ENCODE assay signal across 12 cellular contexts in the genomic region with DNA sequence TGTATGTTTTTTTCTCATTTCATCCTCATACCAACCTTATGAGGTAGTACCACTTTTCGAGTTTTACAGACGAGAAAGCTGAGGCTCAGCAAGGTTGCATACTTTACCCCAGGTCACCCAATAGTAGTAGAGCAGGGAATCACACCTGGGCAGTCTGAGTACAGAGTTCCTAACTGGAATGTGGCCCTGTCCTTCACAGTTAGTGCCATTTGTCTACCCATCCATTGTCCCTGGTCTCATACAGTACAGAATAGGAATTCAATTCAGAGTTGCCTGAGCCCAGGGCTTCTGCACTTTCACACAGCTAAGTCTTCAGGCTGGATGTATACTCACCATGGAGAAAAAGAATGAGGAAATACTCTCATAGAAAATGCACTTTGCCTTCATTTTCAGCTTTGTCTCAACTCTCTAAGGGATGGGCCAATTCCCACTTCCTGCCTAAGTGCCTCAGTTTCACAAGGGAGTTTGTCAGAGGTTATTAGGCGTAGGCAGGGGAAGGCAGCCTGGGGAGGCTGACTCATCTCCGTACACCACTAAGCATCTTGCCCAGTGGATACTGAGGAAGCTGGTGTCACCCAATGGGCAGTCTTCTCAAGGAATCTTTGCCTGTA.
DNase-seq lines count a peak whose midpoint lies in the region; ATAC-seq, FAIRE-seq and TF ChIP-seq lines count a peak whose summit lies in the region.
"Had no signal": no experiment of that assay in that cellular context is flagged by ENCODE, and none has a peak within 500 bp of the region (broad histone marks: within the 10 kb centered on the region; RNA-seq: fewer than 3 reads in every experiment).

No MANE protein-coding gene starts in this region.

- no peak overlapping the region for H3K9ac ChIP-seq in K562 (ENCODE audit: insufficient read depth in 1 of 2, low read depth in 2 of 2, low read length in 2 of 2)

- no peaks in the 10 kb centered on the region for H4K20me1 ChIP-seq in K562 (replicated peaks; ENCODE audit: control insufficient read depth, insufficient read depth, low read length)

- intact Hi-C loops in K562 (cut with micrococcal nuclease) (no loop called here), right lobe of liver (cut with DNase I) (no loop called here)

- H3K9me3 ChIP-seq in K562 (replicated peaks; ENCODE audit: control insufficient read depth, insufficient read depth, low read depth, low read length): no peaks in the 10 kb centered on the region
- H3K9me3 ChIP-seq in right lobe of liver: no peaks in the 10 kb centered on the region

- DNase-seq in AG09319 (ENCODE audit: extremely low read depth, low read depth): peak; percentile 11
- DNase-seq in HT1080 (ENCODE audit: low read depth): peak; percentile 83
- DNase-seq in K562 (ENCODE audit: extremely low read depth in 1 of 4, low spot score in 3 of 4): peak in 1 of 4 experiments; percentile 40
- no peak for DNase-seq in right lobe of liver
- DNase-seq in NCI-H2227 (lab: John Stamatoyannopoulos, UW; ENCODE audit: unreplicated experiment): no peak
- no peak for DNase-seq in UCSD-AML1 (lab: John Stamatoyannopoulos, UW; ENCODE audit: unreplicated experiment)
- DNase-seq in NCI-H446 treated with DMSO at 0.1 percent for 48 hours (lab: John Stamatoyannopoulos, UW): no peak
- no peak for DNase-seq in effector CD8-positive, alpha-beta T cell (lab: John Stamatoyannopoulos, UW)
- DNase-seq: CD8-positive, alpha-beta memory T cell; cerebellar nuclear complex; immature natural killer cell; SHP77 treated with DMSO at 0.1 percent for 48 hours had no signal

- BruUV-seq in K562 (replicated peaks; lab: Mats Ljungman, UMichigan): no TSS peak

- CTCF ChIA-PET in K562 (lab: Yijun Ruan, JAX; ENCODE audit: low intra/inter-chr PET ratio): no interaction called here

- H3K27ac ChIP-seq in K562 (ENCODE audit: extremely low read depth, low read depth, low read length) (no peak overlapping the region), right lobe of liver (no peak overlapping the region)

- no peak for ATAC-seq in K562
- peak; percentile 48 to 66 (median 58) for ATAC-seq in right lobe of liver

- H3K4me2 ChIP-seq in K562 (ENCODE audit: insufficient read depth, low read length): no peak overlapping the region

- no peak for TF ChIP-seq RAD21 in K562 (CRISPR knock-in tag; conservative IDR thresholded peaks at IDR 0.05 in 1 of 2, IDR thresholded peaks at IDR 0.05 in 1 of 2)

- H3K4me1 ChIP-seq in K562 (replicated peaks in 1 of 2; ENCODE audit: control insufficient read depth in 2 of 2, insufficient read depth in 2 of 2, low read length in 2 of 2): peaks cover 6 to 13% of the 10 kb centered on the region in 2 experiments; a peak in 4 of 5 replicates
- peaks cover 0 to 7% (median 0%) of the 10 kb centered on the region in 4 donors for H3K4me1 ChIP-seq in right lobe of liver

- TF ChIP-seq POLR2A in K562 (conservative IDR thresholded peaks at IDR 0.05): no peak
- no peak for TF ChIP-seq POLR2A in right lobe of liver (IDR thresholded peaks at IDR 0.05)

- H3K9me1 ChIP-seq in K562 (ENCODE audit: control insufficient read depth, insufficient read depth, low read length): no peaks in the 10 kb centered on the region

- WGBS in K562 (ENCODE audit: insufficient coverage, low coverage, missing lambda C conversion rate): 58% methylated on average over 4 of the region's 4 CpGs
- 64% methylated on average over 2 of the region's 4 CpGs for WGBS in right lobe of liver (ENCODE audit: insufficient coverage, low coverage, low lambda C conversion rate, missing lambda C conversion rate)

- peak; percentile 58 for FAIRE-seq in K562 (lab: Jason Lieb, UNC)

- H3K27me3 ChIP-seq in K562 (ENCODE audit: control insufficient read depth in 2 of 2, insufficient read depth in 2 of 2, low read length in 2 of 2): no peaks in the 10 kb centered on the region
- H3K27me3 ChIP-seq in right lobe of liver: no peaks in the 10 kb centered on the region

- no peak overlapping the region; the same call in 1 of the 2 replicates for H2AFZ ChIP-seq in K562 (ENCODE audit: low read depth, low read length)

- POLR2A ChIA-PET in K562 (lab: Yijun Ruan, JAX): interaction anchor here (1.2 to 2.2 kb wide), 2 partner anchors 13 to 103 kb away, joined by 5 to 9 read pairs; a partner anchor contains a TSS

- H3K36me3 ChIP-seq in K562 (ENCODE audit: control insufficient read depth, insufficient read depth, low read length) (no peaks in the 10 kb centered on the region), right lobe of liver (no peaks in the 10 kb centered on the region)

- in situ Hi-C loops in K562 (cut with MboI): no loop called here

- H3K4me3 ChIP-seq in K562: no peak overlapping the region
- H3K4me3 ChIP-seq in right lobe of liver: no peak overlapping the region

- H3K79me2 ChIP-seq in K562 (ENCODE audit: control insufficient read depth, insufficient read depth, low read length): no peaks in the 10 kb centered on the region

- TF ChIP-seq EP300 in K562 (IDR thresholded peaks at IDR 0.05; ENCODE audit: low read length): no peak

- TF ChIP-seq CTCF in AG09319 (IDR thresholded peaks at IDR 0.05; ENCODE audit: low read depth, low read length) (no peak), K562 (IDR thresholded peaks at IDR 0.05 in 2 of 3, conservative IDR thresholded peaks at IDR 0.05 in 1 of 3; ENCODE audit: insufficient read depth in 2 of 3, low read depth in 1 of 3, low read length in 3 of 3) (no peak), right lobe of liver (IDR thresholded peaks at IDR 0.05) (no peak)

TF ChIP-seq in K562, 482 proteins besides CTCF, POLR2A, EP300 and RAD21:
- no peak for TF ChIP-seq ATF7 (IDR thresholded peaks at IDR 0.05)
- TF ChIP-seq, protein P1, sequence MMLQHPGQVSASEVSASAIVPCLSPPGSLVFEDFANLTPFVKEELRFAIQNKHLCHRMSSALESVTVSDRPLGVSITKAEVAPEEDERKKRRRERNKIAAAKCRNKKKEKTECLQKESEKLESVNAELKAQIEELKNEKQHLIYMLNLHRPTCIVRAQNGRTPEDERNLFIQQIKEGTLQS (IDR thresholded peaks at IDR 0.05): peak; percentile 45; the same call in 1 of the 2 replicates
- TF ChIP-seq, protein P1 (CRISPR knock-in tag; conservative IDR thresholded peaks at IDR 0.05): no peak
- peak; percentile 65; the same call in 1 of the 2 replicates for TF ChIP-seq JUND (IDR thresholded peaks at IDR 0.05; ENCODE audit: borderline replicate concordance, low read depth, low read length)
- no peak; the same call in 2 of the 3 replicates for TF ChIP-seq JUND (tag; IDR thresholded peaks at IDR 0.05; ENCODE audit: borderline replicate concordance, low read depth, low read length)

Comparison
In these comparisons a context has a peak if more than half of its experiments do, and no peak if none do; other contexts are left out.
1. DNase-seq: peak in AG09319 (single experiment) and HT1080 (single experiment); none in right lobe of liver (0 of 3), NCI-H2227 (single experiment), UCSD-AML1 (single experiment), NCI-H446 treated with DMSO at 0.1 percent for 48 hours (single experiment) and effector CD8-positive, alpha-beta T cell (single experiment).